ENCODE assay signal across 21 cellular contexts in genomic region chr14:61950340-61950739, GRCh38.
DNase-seq lines count a peak whose midpoint lies in the region; ATAC-seq lines count a peak whose summit lies in the region.
"Had no signal": no experiment of that assay in that cellular context is flagged by ENCODE, and none has a peak within 500 bp of the region (broad histone marks: within the 10 kb centered on the region; RNA-seq: fewer than 3 reads in every experiment).

No MANE protein-coding gene starts in this region.

- H3K27me3 ChIP-seq in adipocyte (replicated peaks; ENCODE audit: control insufficient read depth, insufficient read depth, low read length), result peaks cover 3% of the 10 kb centered on the region
- peaks cover 0 to 8% of the 10 kb centered on the region in 2 experiments for H3K27me3 ChIP-seq in mesenchymal stem cell (ENCODE audit: control insufficient read depth in 1 of 2, insufficient read depth in 1 of 2, low read length in 2 of 2)
- H3K27me3 ChIP-seq: cardiac muscle cell had no signal

- no peak overlapping the region for H3K23ac ChIP-seq in mesenchymal stem cell (ENCODE audit: low read length in 2 of 2)

- H3K9ac ChIP-seq in adipocyte (ENCODE audit: low read length), result peak overlapping the region; percentile 27
- no peak overlapping the region for H3K9ac ChIP-seq in mesenchymal stem cell (ENCODE audit: low read length)

- no peak overlapping the region for H2BK15ac ChIP-seq in mesenchymal stem cell (ENCODE audit: low read depth, poor library complexity, severe bottlenecking)

- WGBS in mesenchymal stem cell, result 83% methylated on average over 3 of the region's 3 CpGs

- no peak overlapping the region for H2AFZ ChIP-seq in mesenchymal stem cell (ENCODE audit: low read depth, low read length)

- no peak overlapping the region for H3K4me3 ChIP-seq in adipocyte (ENCODE audit: low read length)
- H3K4me3 ChIP-seq in mesenchymal stem cell (ENCODE audit: insufficient read depth in 1 of 2, low read depth in 1 of 2, low read length in 2 of 2), result no peak overlapping the region
- H3K4me3 ChIP-seq: cardiac muscle cell, GM12878, prostate gland had no signal

- H3K79me1 ChIP-seq in mesenchymal stem cell (replicated peaks; ENCODE audit: low read length, poor library complexity, severe bottlenecking), result peaks cover 12% of the 10 kb centered on the region

- H3K18ac ChIP-seq in mesenchymal stem cell (ENCODE audit: low read depth in 1 of 2, low read length in 2 of 2), result no peak overlapping the region

- peak overlapping the region; percentile 4 for H3K27ac ChIP-seq in mesenchymal stem cell (ENCODE audit: low read length, poor library complexity, severe bottlenecking)
- H3K27ac ChIP-seq: cardiac muscle cell, prostate gland had no signal

- H3K4ac ChIP-seq in mesenchymal stem cell (ENCODE audit: low read depth in 1 of 2, low read length in 2 of 2), result no peak overlapping the region

- no peak overlapping the region for H2BK120ac ChIP-seq in mesenchymal stem cell (ENCODE audit: low read depth, low read length)

- H4K91ac ChIP-seq in mesenchymal stem cell (ENCODE audit: low read length), result no peak overlapping the region

- no peak overlapping the region for H2BK12ac ChIP-seq in mesenchymal stem cell (ENCODE audit: low read length in 2 of 2)

- no peak overlapping the region for H2BK5ac ChIP-seq in mesenchymal stem cell (ENCODE audit: low read depth, low read length, poor library complexity, severe bottlenecking)

- no peak overlapping the region for H4K8ac ChIP-seq in mesenchymal stem cell (ENCODE audit: low read length)

- no peak overlapping the region for H3K14ac ChIP-seq in mesenchymal stem cell (ENCODE audit: low read length in 2 of 2)

- H3K4me2 ChIP-seq in mesenchymal stem cell (ENCODE audit: low read length, poor library complexity, severe bottlenecking), result no peak overlapping the region

- H3K4me1 ChIP-seq in adipocyte (ENCODE audit: control insufficient read depth, insufficient read depth, low read length) (peaks cover 11% of the 10 kb centered on the region), mesenchymal stem cell (ENCODE audit: control insufficient read depth, insufficient read depth, low read depth, low read length) (peaks cover 5% of the 10 kb centered on the region)
- H3K4me1 ChIP-seq: prostate gland had no signal

- H3K36me3 ChIP-seq in adipocyte (ENCODE audit: control insufficient read depth, insufficient read depth, low read length, severe bottlenecking) (no peaks in the 10 kb centered on the region), mesenchymal stem cell (ENCODE audit: control insufficient read depth in 1 of 2, insufficient read depth in 2 of 2, low read depth in 1 of 2, low read length in 2 of 2) (no peaks in the 10 kb centered on the region)
- H3K36me3 ChIP-seq: cardiac muscle cell, prostate gland had no signal

- H2AK5ac ChIP-seq in mesenchymal stem cell (ENCODE audit: low read length, severe bottlenecking), result no peak overlapping the region

- no peak for ATAC-seq in GM19455 (IDR thresholded peaks at IDR 0.05; ENCODE audit: unreplicated experiment)
- ATAC-seq in GM18519 (IDR thresholded peaks at IDR 0.05; ENCODE audit: low FRiP score, unreplicated experiment), result no peak
- ATAC-seq: GM12878, left ventricle myocardium superior had no signal

- peak; percentile 98 for DNase-seq in DMS 273 (lab: John Stamatoyannopoulos, UW; ENCODE audit: unreplicated experiment)
- DNase-seq in NCI-H2171 (lab: John Stamatoyannopoulos, UW), result peak; percentile 95
- peak; percentile 15 for DNase-seq in adipocyte (ENCODE audit: low read depth)
- no peak for DNase-seq in mesenchymal stem cell
- no peak for DNase-seq in ecto neural progenitor cell (ENCODE audit: low spot score)
- no peak for DNase-seq in medulla oblongata (ENCODE audit: extremely low spot score)
- DNase-seq: activated CD4-positive, CD25-positive, alpha-beta regulatory T cell treated with anti-CD3 and anti-CD28 coated beads, Interleukin-2, amount 50 U/mL, for 72 hours; activated naive CD4-positive, alpha-beta T cell treated with Interleukin-2 at 50 U/mL for 16 hours; activated T-cell treated with anti-CD3 and anti-CD28 coated beads, Interleukin-2, amount 50 U/mL, for 24 hours; DMS153; GOT3; Kasumi-1; left ventricle myocardium superior; NCI-H1930; stimulated activated CD4-positive, alpha-beta T cell treated with anti-CD3 and anti-CD28 coated beads, Interleukin-1b, Interleukin-23, amount 100 ng/mL, for 48 hours; T1000 had no signal

- H3K9me3 ChIP-seq in adipocyte (ENCODE audit: control insufficient read depth, low read length) (no peaks in the 10 kb centered on the region), mesenchymal stem cell (ENCODE audit: control insufficient read depth, low read length) (no peaks in the 10 kb centered on the region)
- H3K9me3 ChIP-seq: prostate gland had no signal

Comparison
In these comparisons a context has a peak if more than half of its experiments do, and no peak if none do; other contexts are left out.
1. DNase-seq: peak in DMS 273 (single experiment), NCI-H2171 (single experiment) and adipocyte (single experiment); none in mesenchymal stem cell (single experiment), ecto neural progenitor cell (single experiment) and medulla oblongata (single experiment).